9 cellular contexts compared by ENCODE assay signal in genomic region chr6:138455746-138456392, GRCh38. TPM values are rescaled to one million over a fixed set of nuclear protein-coding genes. Genes with fewer than 3 reads are reported as not detected.
DNase-seq lines count a peak whose midpoint lies in the region; ATAC-seq and TF ChIP-seq lines count a peak whose summit lies in the region.
"Had no signal": no experiment of that assay in that cellular context is flagged by ENCODE, and none has a peak within 500 bp of the region (broad histone marks: within the 10 kb centered on the region; RNA-seq: fewer than 3 reads in every experiment).

No MANE protein-coding gene starts in this region.

- 24 to 44% (median 31%) methylated on average over 7 of the region's 7 CpGs for WGBS in stomach, 5 donors

- intact Hi-C loops in stomach (cut with DNase I; ENCODE audit: low total_unique reads), result no loop called here

- peak; percentile 12 to 22 for DNase-seq in activated CD4-positive, alpha-beta T cell treated with anti-CD3 and anti-CD28 coated beads for 4 hours
- DNase-seq in activated CD4-positive, alpha-beta T cell treated with anti-CD3 and anti-CD28 coated beads for 48 hours, result no peak
- DNase-seq in NCI-H2196 treated with DMSO at 0.1 percent for 48 hours (lab: John Stamatoyannopoulos, UW; ENCODE audit: unreplicated experiment), result peak; percentile 32
- no peak for DNase-seq in stomach
- no peak for DNase-seq in cerebellum (ENCODE audit: low spot score)
- DNase-seq in NCI-H146 (lab: John Stamatoyannopoulos, UW), result no peak

- H3K27ac ChIP-seq in duodenal mucosa (ENCODE audit: low read depth, low read length), result peak overlapping the region; percentile 3
- H3K27ac ChIP-seq in stomach, result peak overlapping the region; percentile 50 to 78 (median 74)
- H3K27ac ChIP-seq: C4-2B had no signal

- TF ChIP-seq EP300 in stomach (IDR thresholded peaks at IDR 0.05), result no peak

- H3K4me3 ChIP-seq in duodenal mucosa (ENCODE audit: low read depth in 1 of 2, low read length in 2 of 2) (peak overlapping the region; percentile 19 to 47), stomach (peak overlapping the region in 2 of 4 donors; percentile 7 to 27)

- no peak for TF ChIP-seq CTCF in stomach (IDR thresholded peaks at IDR 0.05)

- no peaks in the 10 kb centered on the region for H3K9me3 ChIP-seq in duodenal mucosa (ENCODE audit: control insufficient read depth in 1 of 2, low read length in 2 of 2)
- no peaks in the 10 kb centered on the region for H3K9me3 ChIP-seq in stomach

- H3K36me3 ChIP-seq in duodenal mucosa (ENCODE audit: control insufficient read depth in 1 of 2, insufficient read depth in 2 of 2, low read length in 2 of 2) (peaks cover 3 to 7% of the 10 kb centered on the region in 2 donors), stomach (no peaks in the 10 kb centered on the region)

- ATAC-seq in HG02642 (IDR thresholded peaks at IDR 0.05; ENCODE audit: poor library complexity, unreplicated experiment), result peak; percentile 93

- peak overlapping the region in 1 of 2 donors; percentile 34 for H3K9ac ChIP-seq in duodenal mucosa (ENCODE audit: low read depth in 1 of 2, low read length in 2 of 2)

- peaks cover 17 to 39% of the 10 kb centered on the region in 2 donors for H3K4me1 ChIP-seq in duodenal mucosa (ENCODE audit: control insufficient read depth in 1 of 2, insufficient read depth in 2 of 2, low read length in 2 of 2)
- H3K4me1 ChIP-seq in stomach, result peaks cover 7 to 22% (median 12%) of the 10 kb centered on the region in 4 donors

- no peak for TF ChIP-seq POLR2A in stomach (IDR thresholded peaks at IDR 0.05)

- H3K27me3 ChIP-seq in duodenal mucosa (ENCODE audit: control insufficient read depth in 1 of 2, insufficient read depth in 2 of 2, low read length in 2 of 2) (no peaks in the 10 kb centered on the region), stomach (no peaks in the 10 kb centered on the region)

RNA-seq across cellular contexts. Expression of gene NHSL1, which starts 43.4 kb away (rescaled TPM):
- total RNA-seq in stomach (10 to 100 TPM; 23.2 to 44.6 (median 36.1) TPM), cerebellum (51.8 TPM)
- 1 to 10 TPM; 1.8 to 3.0 (median 2.3) TPM for polyA plus RNA-seq in stomach

RNA-seq across cellular contexts. Expression of gene HEBP2, which starts 51.8 kb away (rescaled TPM):
- 100 to 1,000 TPM in 2 of 5 donors, 10 to 100 TPM in 2, 1 to 10 TPM in 1; 9.9 to 351 (median 48.3) TPM for total RNA-seq in stomach
- 10 to 100 TPM; 20.5 to 49.9 (median 48.5) TPM for polyA plus RNA-seq in stomach
- 4.4 TPM for total RNA-seq in cerebellum

Comparison
In these comparisons a context has a peak if more than half of its experiments do, and no peak if none do; other contexts are left out.
1. DNase-seq: peak in activated CD4-positive, alpha-beta T cell treated with anti-CD3 and anti-CD28 coated beads for 4 hours (2 of 2) and NCI-H2196 treated with DMSO at 0.1 percent for 48 hours (single experiment); none in activated CD4-positive, alpha-beta T cell treated with anti-CD3 and anti-CD28 coated beads for 48 hours (single experiment), stomach (single experiment), cerebellum (single experiment) and NCI-H146 (single experiment).